ENCODE assay signal across 8 cellular contexts in genomic region chr10:110006358-110007170, GRCh38. TPM values are rescaled to one million over a fixed set of nuclear protein-coding genes. Genes with fewer than 3 reads are reported as not detected.
DNase-seq lines count a peak whose midpoint lies in the region; ATAC-seq and TF ChIP-seq lines count a peak whose summit lies in the region.

No MANE protein-coding gene starts in this region.

- peak overlapping the region; percentile 74 to 80 for H3K9ac ChIP-seq in stomach smooth muscle (ENCODE audit: low read length in 2 of 2)

- H3K36me3 ChIP-seq in kidney epithelial cell (ENCODE audit: control insufficient read depth, insufficient read depth, low read length) = no peaks in the 10 kb centered on the region
- H3K36me3 ChIP-seq in stomach smooth muscle (ENCODE audit: control insufficient read depth in 2 of 2, insufficient read depth in 2 of 2, low read length in 2 of 2) = no peaks in the 10 kb centered on the region

- H3K4me1 ChIP-seq in stomach smooth muscle (ENCODE audit: control insufficient read depth, insufficient read depth, low read length) = peaks cover 19% of the 10 kb centered on the region

- peak; percentile 76 for DNase-seq in AG20443 (ENCODE audit: low spot score)
- DNase-seq in HT-29 (ENCODE audit: low spot score) = peak; percentile 49
- DNase-seq in cardiac fibroblast (ENCODE audit: low read depth in 2 of 2) = peak; percentile 86 to 93
- DNase-seq in kidney epithelial cell (ENCODE audit: low read depth) = peak; percentile 38
- DNase-seq in Kasumi-1 (lab: John Stamatoyannopoulos, UW) = no peak
- no peak for DNase-seq in HuH-7 (ENCODE audit: low spot score)

- H3K9me3 ChIP-seq in stomach smooth muscle (ENCODE audit: control insufficient read depth in 2 of 2, low read length in 2 of 2) = no peaks in the 10 kb centered on the region

- H3K4me3 ChIP-seq in cardiac fibroblast (replicated peaks in 1 of 2; ENCODE audit: low read depth in 2 of 2, low read length in 2 of 2) = peak overlapping the region; percentile 81 to 83
- peak overlapping the region; percentile 58 for H3K4me3 ChIP-seq in kidney epithelial cell (ENCODE audit: low read depth, low read length)
- H3K4me3 ChIP-seq in stomach smooth muscle (ENCODE audit: low read length in 2 of 2) = peak overlapping the region; percentile 68 to 80

- H3K27me3 ChIP-seq in kidney epithelial cell (ENCODE audit: control insufficient read depth, insufficient read depth, low read length) (no peaks in the 10 kb centered on the region), stomach smooth muscle (ENCODE audit: control insufficient read depth in 1 of 2, insufficient read depth in 2 of 2, low read length in 2 of 2) (no peaks in the 10 kb centered on the region)

- no peak for ATAC-seq in HG02973 (IDR thresholded peaks at IDR 0.05; ENCODE audit: unreplicated experiment)

- peak overlapping the region; percentile 88 for H3K27ac ChIP-seq in stomach smooth muscle (ENCODE audit: low read length)

- TF ChIP-seq CTCF in cardiac fibroblast (IDR thresholded peaks at IDR 0.05; ENCODE audit: low read depth, low read length) (no peak), kidney epithelial cell (IDR thresholded peaks at IDR 0.05; ENCODE audit: insufficient read depth, low read length, poor library complexity, severe bottlenecking) (no peak)

RNA-seq across cellular contexts. Expression of gene ADD3, which starts 1.2 kb away (rescaled TPM):
- 63.0 and 73.6 TPM in 2 replicates for total RNA-seq in HT-29 (2014; rRNA removed; shearing (Covaris generic))
- 25.6 and 513 TPM in 2 replicates for total RNA-seq in kidney epithelial cell

Comparison
In these comparisons a context has a peak if more than half of its experiments do, and no peak if none do; other contexts are left out.
1. DNase-seq: peak in AG20443 (single experiment), HT-29 (single experiment), cardiac fibroblast (2 of 2) and kidney epithelial cell (single experiment); none in Kasumi-1 (0 of 2) and HuH-7 (single experiment).
2. Peak in every context shown above with its lines, with median percentiles within 50 percentile points of each other: H3K4me3 ChIP-seq.